27 cellular contexts compared by ENCODE assay signal in genomic region chr22:46917702-46918101, GRCh38.
"Had no signal": no experiment of that assay in that cellular context is flagged by ENCODE, and none has a peak within 500 bp of the region (broad histone marks: within the 10 kb centered on the region; RNA-seq: fewer than 3 reads in every experiment).

No MANE protein-coding gene starts in this region.

- DNase-seq: activated CD4-positive, alpha-beta T cell treated with anti-CD3 and anti-CD28 coated beads for 1 hour; activated CD4-positive, alpha-beta T cell treated with anti-CD3 and anti-CD28 coated beads, Interleukin-2, amount 10 ng/mL, durations not matched to agents 7 days and 5 days; activated CD8-positive, alpha-beta T cell treated with anti-CD3 and anti-CD28 coated beads for 36 hours; activated T-cell treated with anti-CD3 and anti-CD28 coated beads, Interleukin-2, amount 50 U/mL, for 1 hour; foreskin keratinocyte; heart left ventricle; hypothalamus; immature natural killer cell; kidney; right lobe of liver; stimulated activated CD4-positive, alpha-beta T cell treated with anti-CD3 and anti-CD28 coated beads, Interleukin-12 subunit alpha, Interleukin-12 subunit beta, amount 100 ng/mL, for 4 hours; stimulated activated CD4-positive, alpha-beta T cell treated with anti-CD3 and anti-CD28 coated beads, Interleukin-4, amount 100 ng/mL, for 1 hour; stimulated activated naive CD8-positive, alpha-beta T cell treated with anti-CD3 and anti-CD28 coated beads, Interleukin-15, amount 100 ng/mL, for 72 hours; substantia nigra; T-helper 2 cell; upper lobe of left lung had no signal

- FAIRE-seq: kidney had no signal

- H3K27me3 ChIP-seq: ascending aorta, esophagus muscularis mucosa, foreskin keratinocyte, heart left ventricle, neutrophil, right lobe of liver, upper lobe of left lung, vagina had no signal

- H3K4me3 Mint-ChIP-seq: activated CD4-positive, alpha-beta T cell treated with anti-CD3 and anti-CD28 coated beads, Interleukin-2, amount 10 ng/mL, durations not matched to agents 7 days and 5 days; activated CD8-positive, alpha-beta T cell treated with anti-CD3 and anti-CD28 coated beads for 36 hours; activated naive CD8-positive, alpha-beta T cell; brain; dendritic cell treated with granulocyte-macrophage colony-stimulating factor and Interleukin-4, amounts not matched to agents 40 ng/mL and 50 ng/mL, for 4 days; immature natural killer cell; nephron; stimulated activated naive CD8-positive, alpha-beta T cell treated with anti-CD3 and anti-CD28 coated beads, Interleukin-15, amount 100 ng/mL, for 72 hours had no signal

- H3K4me3 ChIP-seq: ascending aorta, esophagus muscularis mucosa, heart left ventricle, lung, right lobe of liver, skin epidermis, upper lobe of left lung, vagina had no signal

- H3K9me3 Mint-ChIP-seq: dendritic cell treated with granulocyte-macrophage colony-stimulating factor and Interleukin-4, amounts not matched to agents 40 ng/mL and 50 ng/mL, for 4 days; immature natural killer cell had no signal

- H3K27ac Mint-ChIP-seq: activated CD4-positive, alpha-beta T cell treated with anti-CD3 and anti-CD28 coated beads, Interleukin-2, amount 10 ng/mL, durations not matched to agents 7 days and 5 days; activated CD8-positive, alpha-beta T cell treated with anti-CD3 and anti-CD28 coated beads for 36 hours; activated T-helper 2 cell treated with anti-CD3 and anti-CD28 coated beads, Interferon-gamma antibody, Interleukin-2, Interleukin-4, amounts not matched to agents 10 μg/mL and 5 μg/mL and 100 μg/mL, durations not matched to agents 14 hours and 24 hours and 36 hours; dendritic cell treated with granulocyte-macrophage colony-stimulating factor and Interleukin-4, amounts not matched to agents 40 ng/mL and 50 ng/mL, for 4 days; nephron had no signal

- ATAC-seq: activated CD8-positive, alpha-beta T cell treated with anti-CD3 and anti-CD28 coated beads for 36 hours; foreskin keratinocyte; heart left ventricle; stimulated activated naive CD8-positive, alpha-beta T cell treated with anti-CD3 and anti-CD28 coated beads, Interleukin-15, amount 100 ng/mL, for 72 hours had no signal

- H3K27me3 Mint-ChIP-seq: activated CD4-positive, alpha-beta T cell treated with anti-CD3 and anti-CD28 coated beads, Interleukin-2, amount 10 ng/mL, durations not matched to agents 7 days and 5 days; activated CD8-positive, alpha-beta T cell treated with anti-CD3 and anti-CD28 coated beads for 36 hours; activated naive CD8-positive, alpha-beta T cell; dendritic cell treated with granulocyte-macrophage colony-stimulating factor and Interleukin-4, amounts not matched to agents 40 ng/mL and 50 ng/mL, for 4 days; stimulated activated naive CD8-positive, alpha-beta T cell treated with anti-CD3 and anti-CD28 coated beads, Interleukin-15, amount 100 ng/mL, for 72 hours had no signal
